25 cellular contexts compared by ENCODE assay signal in genomic region chr14:56268039-56268438, GRCh38.
DNase-seq lines count a peak whose midpoint lies in the region; ATAC-seq, FAIRE-seq and TF ChIP-seq lines count a peak whose summit lies in the region.
"Had no signal": no experiment of that assay in that cellular context is flagged by ENCODE, and none has a peak within 500 bp of the region (broad histone marks: within the 10 kb centered on the region; RNA-seq: fewer than 3 reads in every experiment).

No MANE protein-coding gene starts in this region.

- ATAC-seq in A549: no peak
- no peak for ATAC-seq in effector memory CD8-positive, alpha-beta T cell (replicated peaks)
- ATAC-seq: HCT116, K562 had no signal

- peaks cover 15% of the 10 kb centered on the region for H3K4me1 ChIP-seq in A549
- peaks cover 34% of the 10 kb centered on the region for H3K4me1 ChIP-seq in SJSA1 (replicated peaks)

- no peaks in the 10 kb centered on the region for H3K27me3 Mint-ChIP-seq in effector memory CD8-positive, alpha-beta T cell
- H3K27me3 Mint-ChIP-seq: B cell had no signal

- H3K27ac Mint-ChIP-seq in effector memory CD8-positive, alpha-beta T cell: no peak overlapping the region
- H3K27ac Mint-ChIP-seq: B cell had no signal

- no peak for DNase-seq in A549 (ENCODE audit: low read depth in 1 of 2, low spot score in 1 of 2)
- peak; percentile 28 for DNase-seq in HCEC 1CT
- no peak for DNase-seq in SJSA1 (ENCODE audit: low read depth in 1 of 2, low spot score in 2 of 2)
- peak; percentile 52 for DNase-seq in epithelial cell of prostate (ENCODE audit: low read depth, low spot score)
- DNase-seq in effector memory CD8-positive, alpha-beta T cell: no peak
- DNase-seq in NCI-H226: no peak
- no peak for DNase-seq in HuH-7.5 (ENCODE audit: low spot score)
- no peak for DNase-seq in GM10266 (ENCODE audit: extremely low spot score)
- DNase-seq: 8988T, MM.1S, NCI-H1092, NCI-H1436, NCI-H187 treated with DMSO at 0.1 percent for 48 hours, NCI-H2107, NCI-H510A treated with DMSO at 0.1 percent for 48 hours, NCI-H82, Right ventricle myocardium superior had no signal

- H3K4me3 Mint-ChIP-seq in effector memory CD8-positive, alpha-beta T cell: no peak overlapping the region
- H3K4me3 Mint-ChIP-seq: B cell, GM23338 had no signal

- no peaks in the 10 kb centered on the region for H3K27me3 ChIP-seq in SJSA1 (replicated peaks)

- no peak for FAIRE-seq in A549 (lab: Jason Lieb, UNC)
- FAIRE-seq: D721Med, GM12891, K562, RCC 7860 had no signal

- no peak overlapping the region for H3K27ac ChIP-seq in A549
- H3K27ac ChIP-seq in SJSA1: 0 out of 2 replicates have a peak overlapping the region, but pooled peaks have one; percentile 23
- peak overlapping the region; percentile 22 for H3K27ac ChIP-seq in epithelial cell of prostate
- H3K27ac ChIP-seq: SK-N-MC had no signal

- TF ChIP-seq CTCF in A549 (IDR thresholded peaks at IDR 0.05): no peak
- TF ChIP-seq CTCF in GM10266 (IDR thresholded peaks at IDR 0.05; ENCODE audit: control insufficient read depth, insufficient read depth, low read depth, missing control alignments): no peak

- peak overlapping the region; percentile 27; the same call in 2 of the 3 replicates for H3K4me2 ChIP-seq in A549
- H3K4me2 ChIP-seq: GM23338 had no signal

- CTCF ChIA-PET in A549 (lab: Yijun Ruan, JAX): no interaction called here

- POLR2A ChIA-PET in A549 (lab: Yijun Ruan, JAX): no interaction called here

- 5% methylated on average over 2 of the region's 2 CpGs for WGBS in A549 (ENCODE audit: missing lambda C conversion rate)

- TF ChIP-seq EP300 in A549 (IDR thresholded peaks at IDR 0.05): no peak

- H3K36me3 ChIP-seq in SJSA1: no peaks in the 10 kb centered on the region

- H3K4me3 ChIP-seq in A549: no peak overlapping the region
- no peak overlapping the region for H3K4me3 ChIP-seq in SJSA1
- H3K4me3 ChIP-seq: GM23338, K562, SK-N-MC had no signal

- no peaks in the 10 kb centered on the region for H3K9me3 Mint-ChIP-seq in effector memory CD8-positive, alpha-beta T cell
- H3K9me3 Mint-ChIP-seq: GM23338 had no signal

- no peaks in the 10 kb centered on the region for H3K36me3 Mint-ChIP-seq in effector memory CD8-positive, alpha-beta T cell (ENCODE audit: insufficient read depth)

- peaks cover 0 to 2% of the 10 kb centered on the region in 2 donors for H3K4me1 Mint-ChIP-seq in effector memory CD8-positive, alpha-beta T cell (ENCODE audit: low read depth in 2 of 2)
- H3K4me1 Mint-ChIP-seq: B cell had no signal

- TF ChIP-seq POLR2A in A549 (IDR thresholded peaks at IDR 0.05; ENCODE audit: low read length): no peak

- TF ChIP-seq RAD21 in A549 (conservative IDR thresholded peaks at IDR 0.05 in 1 of 2, IDR thresholded peaks at IDR 0.05 in 1 of 2): no peak

- no peaks in the 10 kb centered on the region for H3K9me3 ChIP-seq in A549
- no peaks in the 10 kb centered on the region for H3K9me3 ChIP-seq in SJSA1 (replicated peaks)

TF ChIP-seq in A549, 52 proteins besides CTCF, POLR2A, EP300 and RAD21:
- TF ChIP-seq MAFK (IDR thresholded peaks at IDR 0.05; ENCODE audit: partially characterized antibody) (no peak), ELK1 (IDR thresholded peaks at IDR 0.05; ENCODE audit: low read depth, low read length) (no peak), POLR2AphosphoS2 (conservative IDR thresholded peaks at IDR 0.05; ENCODE audit: low read length) (no peak), TP53 (CRISPR knock-in tag; IDR thresholded peaks at IDR 0.05) (no peak), RCOR1 (IDR thresholded peaks at IDR 0.05; ENCODE audit: low read depth, low read length) (no peak), GATA3 (IDR thresholded peaks at IDR 0.05; ENCODE audit: borderline replicate concordance) (no peak), PBX3 (IDR thresholded peaks at IDR 0.05) (no peak)

Comparison
In these comparisons a context has a peak if more than half of its experiments do, and no peak if none do; other contexts are left out.
1. DNase-seq: peak in HCEC 1CT (single experiment) and epithelial cell of prostate (single experiment); none in A549 (0 of 2), SJSA1 (0 of 2), effector memory CD8-positive, alpha-beta T cell (0 of 3), NCI-H226 (single experiment), HuH-7.5 (single experiment) and GM10266 (single experiment).
2. H3K27ac ChIP-seq: peak in SJSA1 (single experiment) and epithelial cell of prostate (single experiment); none in A549 (0 of 2).